ENCODE assay signal across 1 cellular context in genomic region chr20:49283176-49283702, GRCh38.
TF ChIP-seq lines count a peak whose summit lies in the region.

No MANE protein-coding gene starts in this region.

TF ChIP-seq in K562, 482 proteins besides CTCF, POLR2A, EP300 and RAD21 (continued from another document and continues in another):
- TF ChIP-seq ZBTB33 (CRISPR knock-in tag; IDR thresholded peaks at IDR 0.05) (0 out of 2 replicates have a peak, but pooled peaks have one; percentile 21), KDM5B (IDR thresholded peaks at IDR 0.05; ENCODE audit: insufficient replicate concordance, low read depth, low read length) (peak; percentile 43), ZNF217 (CRISPR knock-in tag; IDR thresholded peaks at IDR 0.05) (no peak), PHTF2 (CRISPR knock-in tag; IDR thresholded peaks at IDR 0.05) (peak; percentile 48; the same call in 1 of the 2 replicates), ZBTB9 (CRISPR knock-in tag; IDR thresholded peaks at IDR 0.05) (no peak), E2F5 (CRISPR knock-in tag; IDR thresholded peaks at IDR 0.05) (0 out of 2 replicates have a peak, but pooled peaks have one; percentile 33), POLR2AphosphoS5 (IDR thresholded peaks at IDR 0.05; ENCODE audit: control insufficient read depth, insufficient read depth, low read depth, low read length) (peak; percentile 52; the same call in 1 of the 2 replicates), MAFF (IDR thresholded peaks at IDR 0.05; ENCODE audit: low read length) (no peak), ZBTB34 (CRISPR knock-in tag; IDR thresholded peaks at IDR 0.05) (no peak), SRSF3 (IDR thresholded peaks at IDR 0.05; ENCODE audit: insufficient read depth, low read length) (no peak), RREB1 (CRISPR knock-in tag; IDR thresholded peaks at IDR 0.05) (no peak), NFXL1 (CRISPR knock-in tag; IDR thresholded peaks at IDR 0.05) (peak; percentile 26; the same call in 1 of the 2 replicates), SPI1 (IDR thresholded peaks at IDR 0.05; ENCODE audit: borderline replicate concordance, low read depth, low read length) (0 out of 2 replicates have a peak, but pooled peaks have one; percentile 14), E4F1 (CRISPR knock-in tag; IDR thresholded peaks at IDR 0.05; ENCODE audit: borderline replicate concordance) (no peak), SUPT5H (IDR thresholded peaks at IDR 0.05) (no peak; the same call in none of the 2 replicates), SIRT6 (IDR thresholded peaks at IDR 0.05; ENCODE audit: low read depth, low read length) (no peak), GTF2F1 (IDR thresholded peaks at IDR 0.05; ENCODE audit: low read depth, low read length) (no peak), PML (IDR thresholded peaks at IDR 0.05; ENCODE audit: low read length) (no peak), CUX1 (CRISPR knock-in tag; IDR thresholded peaks at IDR 0.05) (no peak), ZBED1 (IDR thresholded peaks at IDR 0.05) (peak; percentile 32; the same call in 1 of the 2 replicates), E2F6 (IDR thresholded peaks at IDR 0.05; ENCODE audit: borderline replicate concordance in 1 of 2, extremely low read depth in 1 of 2, insufficient read depth in 1 of 2, insufficient read length in 1 of 2, low read depth in 1 of 2, low read length in 1 of 2, poor library complexity in 1 of 2, severe bottlenecking in 1 of 2) (no peak), EWSR1 (IDR thresholded peaks at IDR 0.05; ENCODE audit: borderline replicate concordance, low read depth, partially characterized antibody) (peak; percentile 77), ZNF445 (CRISPR knock-in tag; IDR thresholded peaks at IDR 0.05; ENCODE audit: low read depth) (0 out of 2 replicates have a peak, but pooled peaks have one; percentile 35), TFE3 (CRISPR knock-in tag; IDR thresholded peaks at IDR 0.05) (no peak), TCFL5 (CRISPR knock-in tag; conservative IDR thresholded peaks at IDR 0.05) (no peak), RFX7 (CRISPR knock-in tag; IDR thresholded peaks at IDR 0.05) (peak; percentile 82; the same call in 1 of the 2 replicates), TOE1 (IDR thresholded peaks at IDR 0.05; ENCODE audit: borderline replicate concordance) (no peak), TOE1 (CRISPR knock-in tag; IDR thresholded peaks at IDR 0.05; ENCODE audit: borderline replicate concordance, low read depth) (no peak), RUNX1 (IDR thresholded peaks at IDR 0.05; ENCODE audit: low read depth) (no peak), MTA1 (IDR thresholded peaks at IDR 0.05; ENCODE audit: borderline replicate concordance) (no peak), ETV1 (tag; conservative IDR thresholded peaks at IDR 0.05; ENCODE audit: low read depth) (0 out of 2 replicates have a peak, but pooled peaks have one; percentile 14)
